Comparison of ENCODE assay signal across 8 cellular contexts in genomic region chr3:14124223-14124614, GRCh38.
DNase-seq lines count a peak whose midpoint lies in the region; ATAC-seq and TF ChIP-seq lines count a peak whose summit lies in the region.

No MANE protein-coding gene starts in this region.

- H3K4me1 Mint-ChIP-seq in stimulated activated naive CD8-positive, alpha-beta T cell treated with anti-CD3 and anti-CD28 coated beads, Interleukin-15, amount 100 ng/mL, for 72 hours, result peaks cover 69% of the 10 kb centered on the region

- H3K27me3 Mint-ChIP-seq in stimulated activated naive CD8-positive, alpha-beta T cell treated with anti-CD3 and anti-CD28 coated beads, Interleukin-15, amount 100 ng/mL, for 72 hours, result no peaks in the 10 kb centered on the region

- no peak for TF ChIP-seq POLR2A in erythroblast (IDR thresholded peaks at IDR 0.05; ENCODE audit: low read length)

- H3K27me3 ChIP-seq in muscle layer of duodenum (ENCODE audit: low read depth, low read length), result no peaks in the 10 kb centered on the region

- peak overlapping the region; percentile 96 to 98 for H3K4me3 Mint-ChIP-seq in stimulated activated naive CD8-positive, alpha-beta T cell treated with anti-CD3 and anti-CD28 coated beads, Interleukin-15, amount 100 ng/mL, for 72 hours

- H3K9me3 ChIP-seq in muscle layer of duodenum (ENCODE audit: control insufficient read depth in 1 of 2, low read length in 2 of 2), result no peaks in the 10 kb centered on the region

- peak overlapping the region; percentile 94 for H3K27ac ChIP-seq in muscle layer of duodenum (ENCODE audit: low read length)

- ATAC-seq in HG02970 (IDR thresholded peaks at IDR 0.05; ENCODE audit: low FRiP score, unreplicated experiment), result peak; percentile 32
- ATAC-seq in stimulated activated naive CD8-positive, alpha-beta T cell treated with anti-CD3 and anti-CD28 coated beads, Interleukin-15, amount 100 ng/mL, for 72 hours, result peak; percentile 70

- peak overlapping the region; percentile 91 to 95 for H3K27ac Mint-ChIP-seq in stimulated activated naive CD8-positive, alpha-beta T cell treated with anti-CD3 and anti-CD28 coated beads, Interleukin-15, amount 100 ng/mL, for 72 hours

- H3K9me3 Mint-ChIP-seq in stimulated activated naive CD8-positive, alpha-beta T cell treated with anti-CD3 and anti-CD28 coated beads, Interleukin-15, amount 100 ng/mL, for 72 hours, result no peaks in the 10 kb centered on the region

- peak; percentile 40 to 46 for DNase-seq in activated CD8-positive, alpha-beta memory T cell treated with anti-CD3 and anti-CD28 coated beads for 4 hours (ENCODE audit: low read depth in 2 of 2)
- no peak for DNase-seq in activated CD8-positive, alpha-beta memory T cell treated with anti-CD3 and anti-CD28 coated beads for 24 hours
- DNase-seq in NCI-H226 (peak; percentile 41), erythroblast (lab: John Stamatoyannopoulos, UW) (peak; percentile 68 to 72)
- peak; percentile 70 for DNase-seq in activated CD8-positive, alpha-beta memory T cell treated with anti-CD3 and anti-CD28 coated beads, Interleukin-2, amount 50 U/mL, for 4 hours
- peak in 1 of 2 donors; percentile 75 for DNase-seq in stimulated activated naive CD8-positive, alpha-beta T cell treated with anti-CD3 and anti-CD28 coated beads, Interleukin-15, amount 100 ng/mL, for 72 hours

- peak overlapping the region; percentile 88 to 89 for H3K4me3 ChIP-seq in muscle layer of duodenum (ENCODE audit: low read depth in 1 of 2, low read length in 2 of 2)

- H3K4me1 ChIP-seq in muscle layer of duodenum (ENCODE audit: control insufficient read depth in 1 of 2, insufficient read depth in 2 of 2, low read length in 2 of 2), result peaks cover 18 to 35% of the 10 kb centered on the region in 2 donors

- H3K36me3 ChIP-seq in muscle layer of duodenum (ENCODE audit: control insufficient read depth in 1 of 2, insufficient read depth in 2 of 2, low read length in 2 of 2), result peaks cover 15 to 17% of the 10 kb centered on the region in 2 donors
